ENCODE assay signal across 18 cellular contexts in genomic region chr9:127197861-127198430, GRCh38.
A peak's percentile ranks its signal among the peaks of the same experiment; 100 is the strongest.
DNase-seq lines count a peak whose midpoint lies in the region; ATAC-seq and TF ChIP-seq lines count a peak whose summit lies in the region.
"Had no signal": no experiment of that assay in that cellular context is flagged by ENCODE, and none has a peak within 500 bp of the region (broad histone marks: within the 10 kb centered on the region; RNA-seq: fewer than 3 reads in every experiment).

No MANE protein-coding gene starts in this region.

- intact Hi-C loops in Right ventricle myocardium inferior (cut with DNase I) (no loop called here), cardiac septum (cut with DNase I) (loop anchor here (2.0 kb wide), 1 partner anchor 233 kb away; no protein-coding TSS in a partner anchor), left ventricle myocardium inferior (cut with micrococcal nuclease) (loop anchor here (2.0 kb wide), 1 partner anchor 257 kb away; no protein-coding TSS in a partner anchor), psoas muscle (cut with DNase I) (loop anchor here (2.0 to 5.0 kb wide), 5 partner anchors 37 to 257 kb away; partner anchors contain the start of gene ANGPTL2 (in 1 of the 2))

- 56 to 69% (median 63%) methylated on average over 8 of the region's 8 CpGs for WGBS in psoas muscle, 3 donors

- H3K36me3 ChIP-seq in left ventricle myocardium inferior (peaks cover 5% of the 10 kb centered on the region), psoas muscle (ENCODE audit: insufficient read depth in 1 of 2, low read depth in 1 of 2) (no peaks in the 10 kb centered on the region)
- H3K36me3 ChIP-seq: neural progenitor cell, upper lobe of right lung had no signal

- H3K4me1 ChIP-seq in left ventricle myocardium inferior (peaks cover 34% of the 10 kb centered on the region), psoas muscle (peaks cover 44% of the 10 kb centered on the region)

- ATAC-seq in Right ventricle myocardium inferior = peak; percentile 33
- ATAC-seq in psoas muscle = no peak
- no peak for ATAC-seq in GM18502 (IDR thresholded peaks at IDR 0.05; ENCODE audit: poor library complexity, unreplicated experiment)
- ATAC-seq: upper lobe of right lung had no signal

- peak; percentile 63 for DNase-seq in Right ventricle myocardium inferior (ENCODE audit: missing footprints)
- DNase-seq in cardiac septum (ENCODE audit: low spot score) = no peak
- peak; percentile 13 for DNase-seq in left ventricle myocardium inferior
- DNase-seq in psoas muscle = peak; percentile 5 to 26
- no peak for DNase-seq in effector CD8-positive, alpha-beta T cell (lab: John Stamatoyannopoulos, UW)
- no peak for DNase-seq in DMS153 (lab: John Stamatoyannopoulos, UW)
- DNase-seq in NCI-H774 (lab: John Stamatoyannopoulos, UW) = no peak
- DNase-seq: activated CD4-positive, alpha-beta T cell treated with anti-CD3 and anti-CD28 coated beads, Interleukin-2, amount 50 U/mL, for 4 hours; central memory CD4-positive, alpha-beta T cell; HFFc6; mesendoderm; NCI-H1930; NCI-H510A; stimulated activated CD4-positive, alpha-beta T cell treated with anti-CD3 and anti-CD28 coated beads, Interleukin-4, amount 100 ng/mL, for 4 hours; upper lobe of right lung had no signal

- H3K4me3 ChIP-seq in left ventricle myocardium inferior (no peak overlapping the region), psoas muscle (no peak overlapping the region)
- H3K4me3 ChIP-seq: A549, neural progenitor cell, upper lobe of right lung had no signal

- H3K27me3 ChIP-seq in left ventricle myocardium inferior (ENCODE audit: low read depth) (no peaks in the 10 kb centered on the region), psoas muscle (ENCODE audit: insufficient read depth in 3 of 3, low read length in 2 of 3) (no peaks in the 10 kb centered on the region)
- H3K27me3 ChIP-seq: neural progenitor cell, upper lobe of right lung had no signal

- H3K9me3 ChIP-seq in left ventricle myocardium inferior (replicated peaks) (no peaks in the 10 kb centered on the region), psoas muscle (no peaks in the 10 kb centered on the region)
- H3K9me3 ChIP-seq: A549, upper lobe of right lung had no signal

- H3K27ac ChIP-seq in left ventricle myocardium inferior (replicated peaks) (peak overlapping the region; percentile 81), psoas muscle (peak overlapping the region; percentile 23)
- H3K27ac ChIP-seq: neural progenitor cell, upper lobe of right lung had no signal

- TF ChIP-seq CTCF in left ventricle myocardium inferior (IDR thresholded peaks at IDR 0.05; ENCODE audit: borderline replicate concordance) (no peak), psoas muscle (IDR thresholded peaks at IDR 0.05) (no peak)

Comparison
In these comparisons a context has a peak if more than half of its experiments do, and no peak if none do; other contexts are left out.
1. DNase-seq: peak in Right ventricle myocardium inferior (single experiment), left ventricle myocardium inferior (single experiment) and psoas muscle (2 of 2); none in cardiac septum (single experiment), effector CD8-positive, alpha-beta T cell (single experiment), DMS153 (single experiment) and NCI-H774 (single experiment).